In the genomic region with DNA sequence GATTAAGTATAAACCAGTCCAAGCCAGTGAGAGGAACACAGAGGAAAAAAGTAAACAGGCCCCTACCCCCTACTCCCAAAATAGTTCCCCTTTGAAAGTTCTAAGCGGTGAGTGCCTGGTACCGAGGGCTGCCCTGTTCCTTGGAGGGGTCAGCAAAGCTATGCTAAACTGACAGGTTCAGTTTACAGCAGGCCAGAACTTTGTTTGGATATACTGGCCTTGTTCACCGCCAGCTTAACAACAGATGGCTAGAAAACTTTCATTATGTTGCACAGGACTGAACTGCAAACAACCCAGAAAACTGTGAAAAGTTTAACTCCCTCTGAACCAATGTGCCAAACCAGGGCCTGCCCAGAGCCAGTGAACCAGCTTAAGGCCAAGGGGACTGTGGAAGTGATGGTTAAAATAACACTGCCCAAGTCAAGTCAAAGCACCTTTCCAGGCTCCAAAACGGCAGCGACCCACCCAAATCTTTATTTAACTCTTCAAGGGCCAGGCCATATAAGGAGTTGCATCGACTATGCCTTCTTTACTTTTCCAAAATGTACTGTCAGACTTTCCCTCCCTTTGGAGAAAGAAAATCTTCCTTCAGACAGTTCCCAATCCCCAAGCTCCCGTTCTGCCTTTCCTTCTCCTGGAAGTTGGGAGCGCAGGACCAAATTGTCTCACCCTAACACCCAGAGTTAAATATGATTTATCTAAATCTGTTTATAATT, we compare ENCODE assay signal across 12 cellular contexts.
DNase-seq lines count a peak whose midpoint lies in the region; ATAC-seq and TF ChIP-seq lines count a peak whose summit lies in the region.
"Had no signal": no experiment of that assay in that cellular context is flagged by ENCODE, and none has a peak within 500 bp of the region (broad histone marks: within the 10 kb centered on the region; RNA-seq: fewer than 3 reads in every experiment).

No MANE protein-coding gene starts in this region.

- POLR2A ChIA-PET in Caco-2 (lab: Charles Lee) (interaction anchor here (0.6 to 0.7 kb wide), 2 partner anchors 9 to 18 kb away, joined by 3 to 7 read pairs; no protein-coding TSS in a partner anchor), WTC11 (lab: Charles Lee) (no interaction called here)

- TF ChIP-seq CTCF in Caco-2 (IDR thresholded peaks at IDR 0.05; ENCODE audit: insufficient read depth in 1 of 2, low read depth in 1 of 2, low read length in 1 of 2, severe bottlenecking in 1 of 2, unreplicated experiment in 1 of 2) (no peak), WTC11 (IDR thresholded peaks at IDR 0.05) (no peak), progenitor cell of endocrine pancreas (IDR thresholded peaks at IDR 0.05; ENCODE audit: unreplicated experiment) (no peak)

- H3K9me3 ChIP-seq in Caco-2 = no peaks in the 10 kb centered on the region

- intact Hi-C loops in Caco-2 (cut with micrococcal nuclease; ENCODE audit: unreplicated experiment) = no loop called here

- BruUV-seq in Caco-2 (replicated peaks; lab: Mats Ljungman, UMichigan) = no TSS peak

- peak overlapping the region; percentile 85 for H3K27ac Mint-ChIP-seq in Caco-2 (ENCODE audit: unreplicated experiment)
- H3K27ac Mint-ChIP-seq in WTC11 = peak overlapping the region; percentile 55; the same call in 1 of the 2 replicates
- H3K27ac Mint-ChIP-seq in immature natural killer cell = peak overlapping the region in 4 of 6 donors; percentile 22 to 62 (median 34)
- peak overlapping the region; percentile 92 for H3K27ac Mint-ChIP-seq in progenitor cell of endocrine pancreas
- H3K27ac Mint-ChIP-seq: activated T-helper 2 cell treated with anti-CD3 and anti-CD28 coated beads, Interferon-gamma antibody, Interleukin-2, Interleukin-4, amounts not matched to agents 10 μg/mL and 5 μg/mL and 100 μg/mL, durations not matched to agents 14 hours and 24 hours and 36 hours had no signal

- H3K36me3 ChIP-seq in Caco-2 (ENCODE audit: control insufficient read depth, insufficient read depth, low read length) = no peaks in the 10 kb centered on the region; the same call in 1 of the 2 replicates

- no peak overlapping the region for H3K4me3 Mint-ChIP-seq in Caco-2 (ENCODE audit: unreplicated experiment)
- H3K4me3 Mint-ChIP-seq in WTC11 = no peak overlapping the region
- peak overlapping the region in 1 of 5 donors; percentile 35 for H3K4me3 Mint-ChIP-seq in immature natural killer cell
- no peak overlapping the region for H3K4me3 Mint-ChIP-seq in progenitor cell of endocrine pancreas (ENCODE audit: low read depth)

- H3K4me1 Mint-ChIP-seq in Caco-2 (ENCODE audit: low read depth, unreplicated experiment) (peaks cover 20% of the 10 kb centered on the region), WTC11 (peaks cover 75% of the 10 kb centered on the region), immature natural killer cell (peaks cover 26 to 44% of the 10 kb centered on the region in 2 donors), progenitor cell of endocrine pancreas (ENCODE audit: low read depth) (peaks cover 75% of the 10 kb centered on the region)

- H3K27me3 ChIP-seq in Caco-2 (replicated peaks; ENCODE audit: control insufficient read depth, insufficient read depth, low read length) = no peaks in the 10 kb centered on the region

- peaks cover 57% of the 10 kb centered on the region for H3K4me1 ChIP-seq in Caco-2

- DNase-seq in Caco-2 (peak in 1 of 2 experiments; percentile 55), WTC11 (ENCODE audit: low spot score) (no peak), immature natural killer cell (no peak), progenitor cell of endocrine pancreas (ENCODE audit: low spot score, unreplicated experiment) (no peak), SKM-1 (lab: John Stamatoyannopoulos, UW; ENCODE audit: unreplicated experiment) (no peak), SHP77 treated with DMSO at 0.1 percent for 48 hours (lab: John Stamatoyannopoulos, UW) (no peak)
- DNase-seq: NCI-H1092, Right ventricle myocardium superior had no signal

- CTCF ChIA-PET in Caco-2 (lab: Charles Lee) (no interaction called here), WTC11 (lab: Charles Lee) (interaction anchor here (0.6 kb wide), 1 partner anchor 112 kb away, joined by 3 read pairs; no protein-coding TSS in a partner anchor)

- no peaks in the 10 kb centered on the region for H3K27me3 Mint-ChIP-seq in Caco-2 (ENCODE audit: insufficient read depth, unreplicated experiment)
- H3K27me3 Mint-ChIP-seq in WTC11 (ENCODE audit: low read depth) = peaks cover 2% of the 10 kb centered on the region; the same call in 1 of the 2 replicates
- peaks cover 0 to 2% (median 0%) of the 10 kb centered on the region in 3 donors for H3K27me3 Mint-ChIP-seq in immature natural killer cell (ENCODE audit: low read depth in 3 of 3)
- H3K27me3 Mint-ChIP-seq in progenitor cell of endocrine pancreas = no peaks in the 10 kb centered on the region

- no peak overlapping the region for H3K4me3 ChIP-seq in Caco-2 (ENCODE audit: low read depth, low read length)
- H3K4me3 ChIP-seq: smooth muscle cell had no signal

- ATAC-seq in WTC11 (peak; percentile 12), HG03457 (IDR thresholded peaks at IDR 0.05; ENCODE audit: unreplicated experiment) (no peak), SK-N-SH treated with all-trans-retinoic acid at 6 μM for 48 hours (no peak)

- H3K9me3 Mint-ChIP-seq in Caco-2 (ENCODE audit: unreplicated experiment) = no peaks in the 10 kb centered on the region
- no peaks in the 10 kb centered on the region for H3K9me3 Mint-ChIP-seq in WTC11
- no peaks in the 10 kb centered on the region for H3K9me3 Mint-ChIP-seq in immature natural killer cell
- H3K9me3 Mint-ChIP-seq in progenitor cell of endocrine pancreas (ENCODE audit: low read depth) = no peaks in the 10 kb centered on the region
- H3K9me3 Mint-ChIP-seq: activated T-helper 2 cell treated with anti-CD3 and anti-CD28 coated beads, Interferon-gamma antibody, Interleukin-2, Interleukin-4, amounts not matched to agents 10 μg/mL and 5 μg/mL and 100 μg/mL, durations not matched to agents 14 hours and 24 hours and 36 hours had no signal

- H3K36me3 Mint-ChIP-seq in Caco-2 (ENCODE audit: insufficient read depth, unreplicated experiment) (no peaks in the 10 kb centered on the region), WTC11 (no peaks in the 10 kb centered on the region), immature natural killer cell (peaks cover 0 to 4% (median 0%) of the 10 kb centered on the region in 3 donors), progenitor cell of endocrine pancreas (ENCODE audit: insufficient read depth) (peaks cover under 1% of the 10 kb centered on the region)

TF ChIP-seq in WTC11, 78 proteins besides CTCF, POLR2A, EP300 and RAD21:
- TF ChIP-seq SMAD3 (CRISPR knock-in tag; IDR thresholded peaks at IDR 0.05; ENCODE audit: borderline replicate concordance) = no peak

TF ChIP-seq in SK-N-SH treated with all-trans-retinoic acid at 6 μM for 48 hours, 23 proteins besides CTCF, POLR2A, EP300 and RAD21 (continues in another document):
- no peak for TF ChIP-seq ZNF565 (CRISPR knock-in tag; conservative IDR thresholded peaks at IDR 0.05; ENCODE audit: low read depth)
- no peak for TF ChIP-seq OSR1 (CRISPR knock-in tag; IDR thresholded peaks at IDR 0.05)
- TF ChIP-seq CREB5 (CRISPR knock-in tag; IDR thresholded peaks at IDR 0.05; ENCODE audit: low read depth) = no peak
- TF ChIP-seq GLIS3 (CRISPR knock-in tag; IDR thresholded peaks at IDR 0.05) = no peak
- no peak for TF ChIP-seq PATZ1 (CRISPR knock-in tag; IDR thresholded peaks at IDR 0.05; ENCODE audit: borderline replicate concordance)
- TF ChIP-seq BACH2 (CRISPR knock-in tag; IDR thresholded peaks at IDR 0.05; ENCODE audit: borderline replicate concordance) = no peak
- no peak for TF ChIP-seq SNAI2 (CRISPR knock-in tag; IDR thresholded peaks at IDR 0.05)
- TF ChIP-seq ZNF70 (CRISPR knock-in tag; IDR thresholded peaks at IDR 0.05) = no peak
- TF ChIP-seq ESRRG (CRISPR knock-in tag; IDR thresholded peaks at IDR 0.05) = no peak
- no peak for TF ChIP-seq CSDC2 (CRISPR knock-in tag; IDR thresholded peaks at IDR 0.05)
- no peak for TF ChIP-seq TOX (CRISPR knock-in tag; IDR thresholded peaks at IDR 0.05; ENCODE audit: borderline replicate concordance)

Comparison
In these comparisons a context has a peak if more than half of its experiments do, and no peak if none do; other contexts are left out.
1. H3K27ac Mint-ChIP-seq: peak in every context shown above with its lines; median percentile 92 in progenitor cell of endocrine pancreas; 85 in Caco-2; 55 in WTC11; 34 in immature natural killer cell.